ENCODE assay signal across 8 cellular contexts in genomic region chr12:131711551-131712205, GRCh38. TPM values are rescaled to one million over a fixed set of nuclear protein-coding genes. Genes with fewer than 3 reads are reported as not detected.
DNase-seq lines count a peak whose midpoint lies in the region; ATAC-seq and TF ChIP-seq lines count a peak whose summit lies in the region.

No MANE protein-coding gene starts in this region.

- TF ChIP-seq CTCF in heart left ventricle (IDR thresholded peaks at IDR 0.05) (no peak), tibial nerve (IDR thresholded peaks at IDR 0.05) (no peak)

- H3K27me3 Mint-ChIP-seq in activated naive CD8-positive, alpha-beta T cell treated with anti-CD3 and anti-CD28 coated beads for 36 hours: no peaks in the 10 kb centered on the region

- TF ChIP-seq POLR2A in heart left ventricle (IDR thresholded peaks at IDR 0.05): no peak
- no peak for TF ChIP-seq POLR2A in tibial nerve (IDR thresholded peaks at IDR 0.05)

- WGBS in heart left ventricle, 4 donors: 1 to 2% (median 1%) methylated on average over 20 to 37 of the region's 37 CpGs
- 0 to 1% methylated on average over 29 to 33 of the region's 37 CpGs for WGBS in tibial nerve, 2 donors

- H3K4me3 Mint-ChIP-seq in activated naive CD8-positive, alpha-beta T cell treated with anti-CD3 and anti-CD28 coated beads for 36 hours: peak overlapping the region; percentile 94

- peaks cover 2 to 27% (median 21%) of the 10 kb centered on the region in 12 donors for H3K4me1 ChIP-seq in heart left ventricle
- peaks cover 0 to 26% (median 14%) of the 10 kb centered on the region in 4 donors for H3K4me1 ChIP-seq in tibial nerve

- no peaks in the 10 kb centered on the region for H3K27me3 ChIP-seq in heart left ventricle
- no peaks in the 10 kb centered on the region for H3K27me3 ChIP-seq in tibial nerve

- peaks cover 10% of the 10 kb centered on the region for H3K9me3 Mint-ChIP-seq in activated naive CD8-positive, alpha-beta T cell treated with anti-CD3 and anti-CD28 coated beads for 36 hours

- H3K36me3 ChIP-seq in heart left ventricle (peaks cover 3 to 36% (median 33%) of the 10 kb centered on the region in 9 donors), tibial nerve (peaks cover 0 to 29% (median 12%) of the 10 kb centered on the region in 3 donors)

- H3K4me1 Mint-ChIP-seq in activated naive CD8-positive, alpha-beta T cell treated with anti-CD3 and anti-CD28 coated beads for 36 hours: peaks cover 26% of the 10 kb centered on the region

- intact Hi-C loops in heart left ventricle (cut with DNase I) (loop anchor here in 3 of 10 donors (5.0 to 10.0 kb wide), 3 partner anchors 233 to 607 kb away; partner anchors contain the start of gene EP400 (in 2 of the 3)), left ventricle myocardium superior (cut with micrococcal nuclease) (no loop called here)

- ATAC-seq in heart left ventricle (peak in 1 of 4 donors; percentile 7), left ventricle myocardium superior (no peak), left lobe of liver (no peak), GM18873 (IDR thresholded peaks at IDR 0.05; ENCODE audit: low FRiP score, unreplicated experiment) (no peak)

- H3K27ac ChIP-seq in heart left ventricle (peak overlapping the region in 8 of 12 donors; percentile 90 to 99 (median 96)), tibial nerve (peak overlapping the region in 3 of 4 donors; percentile 95 to 98 (median 97))

- TF ChIP-seq EP300 in tibial nerve (IDR thresholded peaks at IDR 0.05): no peak

- H3K27ac Mint-ChIP-seq in activated naive CD8-positive, alpha-beta T cell treated with anti-CD3 and anti-CD28 coated beads for 36 hours: peak overlapping the region; percentile 97

- DNase-seq in heart left ventricle (no peak), left ventricle myocardium superior (no peak), left lobe of liver (ENCODE audit: low spot score) (peak; percentile 33), tibial nerve (ENCODE audit: low spot score in 2 of 2) (no peak), NCI-H2081 (lab: John Stamatoyannopoulos, UW) (no peak)
- DNase-seq in activated naive CD8-positive, alpha-beta T cell treated with anti-CD3 and anti-CD28 coated beads for 36 hours: peak; percentile 14
- no peak for DNase-seq in stimulated activated CD4-positive, alpha-beta T cell treated with anti-CD3 and anti-CD28 coated beads, Interleukin-4, amount 100 ng/mL, for 1 hour

- H3K36me3 Mint-ChIP-seq in activated naive CD8-positive, alpha-beta T cell treated with anti-CD3 and anti-CD28 coated beads for 36 hours: peaks cover 16% of the 10 kb centered on the region

- H3K9me3 ChIP-seq in heart left ventricle (peaks cover 0 to 4% (median 0%) of the 10 kb centered on the region in 12 donors), tibial nerve (no peaks in the 10 kb centered on the region)

- H3K4me3 ChIP-seq in heart left ventricle (peak overlapping the region; percentile 69 to 100 (median 94)), tibial nerve (peak overlapping the region; percentile 92 to 99 (median 96))

RNA-seq across cellular contexts. Expression of gene SFSWAP, which starts 0.8 kb away (rescaled TPM):
- total RNA-seq in heart left ventricle (10 to 100 TPM; 10.4 to 25.1 (median 18.6) TPM), left ventricle myocardium superior (20.6 TPM), left lobe of liver (15.7 TPM), tibial nerve (10 to 100 TPM; 49.8 to 88.8 (median 71.3) TPM)
- polyA plus RNA-seq in heart left ventricle: 10 to 100 TPM; 17.3 to 20.7 TPM
- total RNA-seq in activated naive CD8-positive, alpha-beta T cell treated with anti-CD3 and anti-CD28 coated beads for 36 hours: 10 to 100 TPM; 51.1 to 57.4 TPM

Comparison
In these comparisons a context has a peak if more than half of its experiments do, and no peak if none do; other contexts are left out.
1. DNase-seq: peak in activated naive CD8-positive, alpha-beta T cell treated with anti-CD3 and anti-CD28 coated beads for 36 hours (single experiment) and left lobe of liver (single experiment); none in heart left ventricle (0 of 5), left ventricle myocardium superior (single experiment), tibial nerve (0 of 2), NCI-H2081 (0 of 2) and stimulated activated CD4-positive, alpha-beta T cell treated with anti-CD3 and anti-CD28 coated beads, Interleukin-4, amount 100 ng/mL, for 1 hour (single experiment).